8 cellular contexts compared by ENCODE assay signal in genomic region chr5:176818391-176819098, GRCh38. TPM values are rescaled to one million over a fixed set of nuclear protein-coding genes. Genes with fewer than 3 reads are reported as not detected.
A peak's percentile ranks its signal among the peaks of the same experiment; 100 is the strongest.
DNase-seq lines count a peak whose midpoint lies in the region; ATAC-seq and TF ChIP-seq lines count a peak whose summit lies in the region.

No MANE protein-coding gene starts in this region.

- H3K36me3 ChIP-seq in breast epithelium: no peaks in the 10 kb centered on the region

- peaks cover 10% of the 10 kb centered on the region for H3K27me3 Mint-ChIP-seq in MCF 10A (ENCODE audit: insufficient read depth, unreplicated experiment)
- H3K27me3 Mint-ChIP-seq in central memory CD8-positive, alpha-beta T cell: peaks cover 93% of the 10 kb centered on the region

- no peaks in the 10 kb centered on the region for H3K36me3 Mint-ChIP-seq in MCF 10A (ENCODE audit: insufficient read depth, unreplicated experiment)
- H3K36me3 Mint-ChIP-seq in central memory CD8-positive, alpha-beta T cell (ENCODE audit: insufficient read depth): peaks cover 9% of the 10 kb centered on the region

- no peak overlapping the region for H3K27ac ChIP-seq in breast epithelium

- peak overlapping the region in 1 of 3 donors; percentile 62 for H3K4me3 ChIP-seq in breast epithelium

- intact Hi-C loops in MCF 10A (cut with micrococcal nuclease): loop anchor here (2.0 to 10.0 kb wide), 2 partner anchors 136 to 158 kb away; no protein-coding TSS in a partner anchor
- intact Hi-C loops in breast epithelium (cut with DNase I; ENCODE audit: low total_unique reads): loop anchor here (5.0 kb wide), 1 partner anchor 1429 kb away; no protein-coding TSS in a partner anchor

- peak overlapping the region; percentile 35 for H3K4me3 Mint-ChIP-seq in MCF 10A (ENCODE audit: unreplicated experiment)
- peak overlapping the region; percentile 78 for H3K4me3 Mint-ChIP-seq in central memory CD8-positive, alpha-beta T cell

- H3K9me3 ChIP-seq in breast epithelium: no peaks in the 10 kb centered on the region

- TF ChIP-seq POLR2A in breast epithelium (IDR thresholded peaks at IDR 0.05): no peak

- TF ChIP-seq CTCF in MCF 10A (IDR thresholded peaks at IDR 0.05; ENCODE audit: unreplicated experiment): no peak
- TF ChIP-seq CTCF in breast epithelium (IDR thresholded peaks at IDR 0.05): no peak
- TF ChIP-seq CTCF in omental fat pad (IDR thresholded peaks at IDR 0.05): no peak

- no peaks in the 10 kb centered on the region for H3K9me3 Mint-ChIP-seq in MCF 10A (ENCODE audit: unreplicated experiment)
- no peaks in the 10 kb centered on the region for H3K9me3 Mint-ChIP-seq in central memory CD8-positive, alpha-beta T cell

- H3K27me3 ChIP-seq in breast epithelium: peaks cover 8 to 78% of the 10 kb centered on the region in 2 donors

- BruUV-seq in MCF 10A (replicated peaks; lab: Mats Ljungman, UMichigan): no TSS peak

- no peak overlapping the region for H3K27ac Mint-ChIP-seq in MCF 10A (ENCODE audit: low read depth, unreplicated experiment)
- no peak overlapping the region for H3K27ac Mint-ChIP-seq in central memory CD8-positive, alpha-beta T cell (ENCODE audit: low read depth)

- POLR2A ChIA-PET in MCF 10A (lab: Yijun Ruan, JAX): no interaction called here

- no peaks in the 10 kb centered on the region for H3K4me1 ChIP-seq in breast epithelium

- ATAC-seq in HG03175 (IDR thresholded peaks at IDR 0.05; ENCODE audit: unreplicated experiment) (peak; percentile 70), omental fat pad (ENCODE audit: low FRiP score) (no peak)
- peak; percentile 86 for ATAC-seq in central memory CD8-positive, alpha-beta T cell (replicated peaks; ENCODE audit: extremely low read depth, poor library complexity, severe bottlenecking)
- ATAC-seq in stimulated activated naive CD8-positive, alpha-beta T cell treated with anti-CD3 and anti-CD28 coated beads, Interleukin-15, Interleukin-2, amounts not matched to agents 100 U/mL and 50 U/mL, for 24 hours: peak; percentile 75

- peaks cover 16% of the 10 kb centered on the region for H3K4me1 Mint-ChIP-seq in MCF 10A (ENCODE audit: insufficient read depth, unreplicated experiment)
- H3K4me1 Mint-ChIP-seq in central memory CD8-positive, alpha-beta T cell: peaks cover 21% of the 10 kb centered on the region

- no peak for DNase-seq in MCF 10A (ENCODE audit: unreplicated experiment)
- DNase-seq in breast epithelium (ENCODE audit: low spot score in 2 of 2): no peak
- DNase-seq in central memory CD8-positive, alpha-beta T cell (ENCODE audit: low spot score in 2 of 2): peak in 1 of 2 donors; percentile 31
- DNase-seq in stimulated activated naive CD8-positive, alpha-beta T cell treated with anti-CD3 and anti-CD28 coated beads, Interleukin-15, Interleukin-2, amounts not matched to agents 100 U/mL and 50 U/mL, for 24 hours: peak; percentile 47
- no peak for DNase-seq in NCI-H146 (lab: John Stamatoyannopoulos, UW)
- DNase-seq in omental fat pad (ENCODE audit: low spot score): no peak
- DNase-seq in epidermal melanocyte (ENCODE audit: insufficient read length, low spot score): no peak

- CTCF ChIA-PET in MCF 10A (lab: Yijun Ruan, JAX): interaction anchor here (0.5 to 0.6 kb wide), 2 partner anchors 111 to 154 kb away, joined by 3 read pairs; no protein-coding TSS in a partner anchor

RNA-seq across cellular contexts. Expression of gene UNC5A, which starts 8.2 kb away (rescaled TPM):
- total RNA-seq in MCF 10A (2022): 0.22 and 0.51 TPM in 2 replicates
- 1 to 10 TPM in 1 of 3 donors, under 1 TPM in 1, not detected in 1; 0.15 to 2.9 TPM for total RNA-seq in breast epithelium
- under 1 TPM in 3 of 4 donors, not detected in 1; 0.12 to 0.75 (median 0.28) TPM for total RNA-seq in omental fat pad
